8 cellular contexts compared by ENCODE assay signal in the genomic region with DNA sequence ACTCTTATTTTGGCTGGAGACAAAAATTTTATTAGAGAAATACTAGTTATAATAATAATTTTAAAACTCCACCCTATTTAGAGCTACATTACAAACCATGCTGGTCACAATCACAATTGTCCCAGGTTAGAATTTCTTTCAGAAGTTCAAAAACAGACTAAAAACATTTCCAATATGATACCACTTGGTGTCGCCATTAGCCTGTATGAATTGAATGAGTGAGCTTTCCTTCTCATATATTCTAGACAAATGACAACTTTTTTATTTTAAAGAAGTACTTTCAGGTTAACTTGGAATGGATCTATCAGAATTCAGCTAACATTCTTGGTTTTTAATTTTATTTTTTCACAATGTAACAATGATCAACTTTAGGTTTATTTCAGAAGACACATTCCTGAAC. TPM values are rescaled to one million over a fixed set of nuclear protein-coding genes. Genes with fewer than 3 reads are reported as not detected.
A peak's percentile ranks its signal among the peaks of the same experiment; 100 is the strongest.
DNase-seq lines count a peak whose midpoint lies in the region; ATAC-seq and TF ChIP-seq lines count a peak whose summit lies in the region.

No MANE protein-coding gene starts in this region.

- H3K4me1 ChIP-seq in DOHH2 (ENCODE audit: control insufficient read depth, low read length): no peaks in the 10 kb centered on the region

- H3K9me3 ChIP-seq in DOHH2 (ENCODE audit: control insufficient read depth, insufficient read depth, low read length): no peaks in the 10 kb centered on the region

- H3K27ac Mint-ChIP-seq in activated T-cell treated with anti-CD3 and anti-CD28 coated beads, Interleukin-2, amount 50 U/mL, for 72 hours: no peak overlapping the region

- no peak for ATAC-seq in activated T-cell treated with anti-CD3 and anti-CD28 coated beads, Interleukin-2, amount 50 U/mL, for 72 hours (replicated peaks in 1 of 2)
- no peak for ATAC-seq in GM18511 (IDR thresholded peaks at IDR 0.05; ENCODE audit: unreplicated experiment)

- H3K27me3 ChIP-seq in DOHH2 (ENCODE audit: control insufficient read depth, low read length): 0 out of 2 replicates have a peak, but pooled peaks cover 3% of the 10 kb centered on the region

- no peaks in the 10 kb centered on the region for H3K36me3 Mint-ChIP-seq in activated T-cell treated with anti-CD3 and anti-CD28 coated beads, Interleukin-2, amount 50 U/mL, for 72 hours (ENCODE audit: insufficient read depth in 2 of 2)

- H3K4me3 Mint-ChIP-seq in activated T-cell treated with anti-CD3 and anti-CD28 coated beads, Interleukin-2, amount 50 U/mL, for 72 hours: no peak overlapping the region

- no peaks in the 10 kb centered on the region for H3K36me3 ChIP-seq in DOHH2 (ENCODE audit: control insufficient read depth, low read length)

- H3F3A ChIP-seq in DOHH2 (ENCODE audit: control insufficient read depth, insufficient read depth): no peaks in the 10 kb centered on the region

- no peaks in the 10 kb centered on the region for H3K9me2 ChIP-seq in DOHH2 (replicated peaks; ENCODE audit: control insufficient read depth, low read length)

- TF ChIP-seq CTCF in DOHH2 (IDR thresholded peaks at IDR 0.05; ENCODE audit: low read depth, low read length, poor library complexity, severe bottlenecking) (peak; percentile 52), HFF-Myc (IDR thresholded peaks at IDR 0.05; ENCODE audit: low read depth, low read length, missing control alignments) (peak; percentile 19), epithelial cell of proximal tubule (conservative IDR thresholded peaks at IDR 0.05; ENCODE audit: low read depth, low read length) (peak; percentile 62)

- H3K4me2 ChIP-seq in DOHH2 (ENCODE audit: low read length): no peak overlapping the region

- no peaks in the 10 kb centered on the region for H3K9me3 Mint-ChIP-seq in activated T-cell treated with anti-CD3 and anti-CD28 coated beads, Interleukin-2, amount 50 U/mL, for 72 hours

- H3K27ac ChIP-seq in DOHH2 (ENCODE audit: low read depth, low read length): no peak overlapping the region

- H3K4me3 ChIP-seq in DOHH2 (ENCODE audit: low read length) (no peak overlapping the region), HFF-Myc (replicated peaks; ENCODE audit: low read depth, low read length) (no peak overlapping the region), epithelial cell of proximal tubule (ENCODE audit: low read depth, low read length) (no peak overlapping the region)

- H3K79me2 ChIP-seq in DOHH2 (ENCODE audit: control insufficient read depth, low read length): no peaks in the 10 kb centered on the region

- no peaks in the 10 kb centered on the region for H4K20me1 ChIP-seq in DOHH2 (ENCODE audit: control insufficient read depth, insufficient read depth, low read depth, low read length)

- no peaks in the 10 kb centered on the region for H3K4me1 Mint-ChIP-seq in activated T-cell treated with anti-CD3 and anti-CD28 coated beads, Interleukin-2, amount 50 U/mL, for 72 hours (ENCODE audit: low read depth)

- H3K27me3 Mint-ChIP-seq in activated T-cell treated with anti-CD3 and anti-CD28 coated beads, Interleukin-2, amount 50 U/mL, for 72 hours (ENCODE audit: low read depth): peaks cover 13% of the 10 kb centered on the region

- DNase-seq in HFF-Myc (ENCODE audit: extremely low read depth, low read depth): peak; percentile 10
- DNase-seq in NCI-H774 (lab: John Stamatoyannopoulos, UW): peak; percentile 8
- no peak for DNase-seq in epithelial cell of proximal tubule (ENCODE audit: low read depth)
- DNase-seq in superior temporal gyrus (ENCODE audit: extremely low spot score): peak; percentile 68
- DNase-seq in activated T-cell treated with anti-CD3 and anti-CD28 coated beads, Interleukin-2, amount 50 U/mL, for 72 hours: no peak
- DNase-seq in HPDE6-E6E7 (ENCODE audit: extremely low spot score): no peak

RNA-seq across cellular contexts. Expression of gene SERPINB8, which starts 48.0 kb away (rescaled TPM):
- total RNA-seq in epithelial cell of proximal tubule: 11.5 and 12.7 TPM in 2 replicates
- total RNA-seq in activated T-cell treated with anti-CD3 and anti-CD28 coated beads, Interleukin-2, amount 50 U/mL, for 72 hours: 10 to 100 TPM; 18.6 to 28.8 TPM

Comparison
In these comparisons a context has a peak if more than half of its experiments do, and no peak if none do; other contexts are left out.
1. DNase-seq: peak in HFF-Myc (single experiment), NCI-H774 (single experiment) and superior temporal gyrus (single experiment); none in epithelial cell of proximal tubule (single experiment), activated T-cell treated with anti-CD3 and anti-CD28 coated beads, Interleukin-2, amount 50 U/mL, for 72 hours (0 of 2) and HPDE6-E6E7 (single experiment).
2. Peak in every context shown above with its lines, with median percentiles within 50 percentile points of each other: CTCF ChIP-seq.